1 cellular context compared by ENCODE assay signal in genomic region chr2:196926562-196927317, GRCh38.
A peak's percentile ranks its signal among the peaks of the same experiment; 100 is the strongest.
TF ChIP-seq lines count a peak whose summit lies in the region.

Gene PGAP1 (minus strand): TSS chr2:196926707. CDS start chr2:196926616, 91 bp downstream.

TF ChIP-seq in HepG2, 621 proteins besides CTCF, POLR2A, EP300 and RAD21 (continued from another document and continues in another):
- TF ChIP-seq SIX4 (CRISPR knock-in tag; IDR thresholded peaks at IDR 0.05), result peak; percentile 15; the same call in 1 of the 2 replicates
- TF ChIP-seq GABPA (IDR thresholded peaks at IDR 0.05; ENCODE audit: low read depth, low read length), result no peak
- no peak for TF ChIP-seq GABPA (CRISPR knock-in tag; IDR thresholded peaks at IDR 0.05; ENCODE audit: low read depth)
- no peak for TF ChIP-seq HHEX (CRISPR knock-in tag; IDR thresholded peaks at IDR 0.05)
- peak; percentile 79; the same call in 1 of the 2 replicates for TF ChIP-seq SIN3A (IDR thresholded peaks at IDR 0.05; ENCODE audit: borderline replicate concordance, low read depth, low read length)
- TF ChIP-seq PHF5A (CRISPR knock-in tag; IDR thresholded peaks at IDR 0.05; ENCODE audit: low read depth, unreplicated experiment), result peak; percentile 60
- peak; percentile 11; the same call in 1 of the 2 replicates for TF ChIP-seq CREB1 (IDR thresholded peaks at IDR 0.05)
- no peak for TF ChIP-seq CREB1 (CRISPR knock-in tag; IDR thresholded peaks at IDR 0.05)
- no peak for TF ChIP-seq MAFG (CRISPR knock-in tag; IDR thresholded peaks at IDR 0.05)
- TF ChIP-seq ZNF710 (CRISPR knock-in tag; IDR thresholded peaks at IDR 0.05; ENCODE audit: borderline replicate concordance), result peak; percentile 97; the same call in 1 of the 2 replicates
- peak; percentile 47; the same call in 1 of the 2 replicates for TF ChIP-seq ZMYM3 (CRISPR knock-in tag; IDR thresholded peaks at IDR 0.05)
- peak; percentile 84; the same call in 1 of the 2 replicates for TF ChIP-seq ZNF136 (CRISPR knock-in tag; IDR thresholded peaks at IDR 0.05; ENCODE audit: low read depth)
- TF ChIP-seq ZNF557 (CRISPR knock-in tag; IDR thresholded peaks at IDR 0.05), result 0 out of 2 replicates have a peak, but pooled peaks have one; percentile 7
- TF ChIP-seq PLSCR1 (CRISPR knock-in tag; IDR thresholded peaks at IDR 0.05; ENCODE audit: borderline replicate concordance), result no peak
- TF ChIP-seq PAXIP1 (CRISPR knock-in tag; conservative IDR thresholded peaks at IDR 0.05), result peak; percentile 72
- TF ChIP-seq TSC22D2 (CRISPR knock-in tag; IDR thresholded peaks at IDR 0.05; ENCODE audit: borderline replicate concordance), result no peak
- TF ChIP-seq BCL3 (CRISPR knock-in tag; IDR thresholded peaks at IDR 0.05), result peak; percentile 72; the same call in 1 of the 2 replicates
- peak; percentile 82 for TF ChIP-seq ZBTB26 (CRISPR knock-in tag; IDR thresholded peaks at IDR 0.05; ENCODE audit: borderline replicate concordance)
- TF ChIP-seq ZNF660 (CRISPR knock-in tag; IDR thresholded peaks at IDR 0.05; ENCODE audit: borderline replicate concordance, low read depth), result no peak
- no peak for TF ChIP-seq IKZF4 (CRISPR knock-in tag; IDR thresholded peaks at IDR 0.05; ENCODE audit: borderline replicate concordance, low read depth, not compliant biosample characterization)
- peak; percentile 52; the same call in 1 of the 2 replicates for TF ChIP-seq ZNF724P (CRISPR knock-in tag; IDR thresholded peaks at IDR 0.05; ENCODE audit: borderline replicate concordance)
- TF ChIP-seq CBX2 (IDR thresholded peaks at IDR 0.05; ENCODE audit: low read depth, low read length), result no peak
- TF ChIP-seq CBX2 (CRISPR knock-in tag; IDR thresholded peaks at IDR 0.05; ENCODE audit: low read depth), result peak; percentile 80
- TF ChIP-seq ARHGAP35 (CRISPR knock-in tag; IDR thresholded peaks at IDR 0.05; ENCODE audit: borderline replicate concordance), result no peak; the same call in 1 of the 2 replicates
- peak; percentile 93 for TF ChIP-seq TAF15 (IDR thresholded peaks at IDR 0.05; ENCODE audit: low read depth, low read length, poor library complexity, severe bottlenecking)
- TF ChIP-seq UBTF (CRISPR knock-in tag; IDR thresholded peaks at IDR 0.05), result peak; percentile 25; the same call in 1 of the 2 replicates
- peak; percentile 29; the same call in 1 of the 2 replicates for TF ChIP-seq RFXAP (CRISPR knock-in tag; IDR thresholded peaks at IDR 0.05; ENCODE audit: borderline replicate concordance)
- TF ChIP-seq HOMEZ (CRISPR knock-in tag; IDR thresholded peaks at IDR 0.05; ENCODE audit: low read depth), result peak; percentile 14; the same call in 1 of the 2 replicates
- no peak for TF ChIP-seq GMEB2 (CRISPR knock-in tag; IDR thresholded peaks at IDR 0.05; ENCODE audit: low read depth)
- peak; percentile 73 for TF ChIP-seq ZSCAN21 (CRISPR knock-in tag; IDR thresholded peaks at IDR 0.05; ENCODE audit: borderline replicate concordance)
- TF ChIP-seq CENPX (CRISPR knock-in tag; IDR thresholded peaks at IDR 0.05), result no peak
- 0 out of 2 replicates have a peak, but pooled peaks have one; percentile 32 for TF ChIP-seq SMAD3 (CRISPR knock-in tag; IDR thresholded peaks at IDR 0.05)
- peak; percentile 95 for TF ChIP-seq TFAP4 (IDR thresholded peaks at IDR 0.05; ENCODE audit: borderline replicate concordance, low read depth)
- TF ChIP-seq ZNF280B (CRISPR knock-in tag; IDR thresholded peaks at IDR 0.05; ENCODE audit: borderline replicate concordance), result peak; percentile 70; the same call in 1 of the 2 replicates
- TF ChIP-seq ZNF3 (CRISPR knock-in tag; IDR thresholded peaks at IDR 0.05), result peak; percentile 39; the same call in 1 of the 2 replicates
- peak; percentile 79; the same call in 1 of the 2 replicates for TF ChIP-seq ZNF224 (CRISPR knock-in tag; IDR thresholded peaks at IDR 0.05)
- TF ChIP-seq ZBTB3 (CRISPR knock-in tag; IDR thresholded peaks at IDR 0.05; ENCODE audit: borderline replicate concordance, low read depth), result peak; percentile 67; the same call in 1 of the 2 replicates
- TF ChIP-seq ZNF781 (CRISPR knock-in tag; IDR thresholded peaks at IDR 0.05; ENCODE audit: borderline replicate concordance, not compliant biosample characterization), result peak; percentile 6
- no peak for TF ChIP-seq ZNF598 (CRISPR knock-in tag; IDR thresholded peaks at IDR 0.05; ENCODE audit: borderline replicate concordance)
- TF ChIP-seq MAX (IDR thresholded peaks at IDR 0.05), result peak; percentile 78
- peak; percentile 93 for TF ChIP-seq RBFOX2 (IDR thresholded peaks at IDR 0.05; ENCODE audit: low read depth, low read length)
- TF ChIP-seq ZBTB42 (CRISPR knock-in tag; IDR thresholded peaks at IDR 0.05), result 0 out of 2 replicates have a peak, but pooled peaks have one; percentile 78
- TF ChIP-seq GATAD1 (CRISPR knock-in tag; IDR thresholded peaks at IDR 0.05), result peak; percentile 71
- no peak for TF ChIP-seq PAF1 (CRISPR knock-in tag; IDR thresholded peaks at IDR 0.05)
- TF ChIP-seq MAZ (IDR thresholded peaks at IDR 0.05; ENCODE audit: borderline replicate concordance, low read depth, low read length), result peak; percentile 58; the same call in 1 of the 2 replicates
- TF ChIP-seq MAZ (CRISPR knock-in tag; IDR thresholded peaks at IDR 0.05; ENCODE audit: low read depth), result peak; percentile 61; the same call in 1 of the 2 replicates
